ENCODE assay signal across 15 cellular contexts in genomic region chr14:60817113-60817512, GRCh38.
"Had no signal": no experiment of that assay in that cellular context is flagged by ENCODE, and none has a peak within 500 bp of the region (broad histone marks: within the 10 kb centered on the region; RNA-seq: fewer than 3 reads in every experiment).

No MANE protein-coding gene starts in this region.

- ATAC-seq: activated CD8-positive, alpha-beta T cell treated with anti-CD3 and anti-CD28 coated beads, Interleukin-2, amount 10 ng/mL, durations not matched to agents 7 days and 5 days; naive thymus-derived CD8-positive, alpha-beta T cell had no signal

- H3K9ac ChIP-seq: neural progenitor cell had no signal

- H2AFZ ChIP-seq: neural progenitor cell had no signal

- H3K4me2 ChIP-seq: neural progenitor cell had no signal

- H3K27me3 ChIP-seq: breast epithelium, colonic mucosa, dorsolateral prefrontal cortex, neural progenitor cell, spleen, upper lobe of left lung had no signal

- H3K4me1 ChIP-seq: breast epithelium, colonic mucosa, left ventricle myocardium inferior, neural progenitor cell, spleen, upper lobe of left lung had no signal

- H3K9me3 ChIP-seq: breast epithelium, colonic mucosa, left ventricle myocardium inferior, spleen, upper lobe of left lung had no signal

- H3K36me3 ChIP-seq: breast epithelium, colonic mucosa had no signal

- H3K27ac ChIP-seq: breast epithelium, colonic mucosa, dorsolateral prefrontal cortex, left ventricle myocardium inferior, neural progenitor cell, spleen, upper lobe of left lung had no signal

- DNase-seq: activated CD4-positive, alpha-beta T cell treated with anti-CD3 and anti-CD28 coated beads for 1 hour; activated CD4-positive, alpha-beta T cell treated with anti-CD3 and anti-CD28 coated beads, Interleukin-2, amount 50 U/mL, for 1 hour; activated CD8-positive, alpha-beta T cell treated with anti-CD3 and anti-CD28 coated beads, Interleukin-2, amount 10 ng/mL, durations not matched to agents 7 days and 5 days; activated gamma-delta T cell; colonic mucosa; dorsolateral prefrontal cortex; left ventricle myocardium inferior; naive thymus-derived CD8-positive, alpha-beta T cell; spleen; stimulated activated CD4-positive, alpha-beta T cell treated with anti-CD3 and anti-CD28 coated beads, Interleukin-4, amount 100 ng/mL, for 24 hours; stimulated activated naive CD4-positive, alpha-beta T cell treated with Interleukin-2 at 50 U/mL for 16 hours; T-helper 9 cell; upper lobe of left lung had no signal

- H3K4me3 ChIP-seq: breast epithelium, colonic mucosa, dorsolateral prefrontal cortex, left ventricle myocardium inferior, neural progenitor cell, spleen, upper lobe of left lung had no signal
